ENCODE assay signal across 26 cellular contexts in the genomic region with DNA sequence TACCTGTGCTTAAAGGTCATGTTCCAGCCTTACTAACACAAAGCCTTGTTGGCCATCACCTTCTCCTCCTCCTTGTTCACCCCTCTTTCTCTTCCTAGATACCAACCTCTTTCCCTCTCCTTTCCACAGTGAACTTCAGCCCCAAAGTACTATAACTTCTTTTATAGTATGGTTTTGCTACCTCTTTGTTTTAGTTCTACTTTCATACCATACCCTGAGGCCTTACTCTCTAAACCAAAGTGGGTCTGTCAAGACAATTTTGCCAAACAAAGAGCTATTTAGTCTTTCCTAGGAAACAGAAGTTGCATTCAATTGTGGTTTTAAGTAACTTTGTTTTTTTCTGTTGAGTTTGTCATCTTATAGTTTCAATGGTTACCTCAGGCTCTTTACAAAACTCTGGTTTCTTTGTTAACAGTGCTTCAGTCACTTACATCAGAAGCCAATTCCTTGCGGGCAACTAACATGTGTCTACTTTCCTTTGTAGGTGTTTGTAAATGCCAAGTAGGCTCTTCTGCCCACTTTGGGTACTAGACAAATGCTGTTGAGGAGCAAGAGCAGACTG.
DNase-seq lines count a peak whose midpoint lies in the region; TF ChIP-seq lines count a peak whose summit lies in the region.
"Had no signal": no experiment of that assay in that cellular context is flagged by ENCODE, and none has a peak within 500 bp of the region (broad histone marks: within the 10 kb centered on the region; RNA-seq: fewer than 3 reads in every experiment).

No MANE protein-coding gene starts in this region.

- WGBS in esophagus, 2 donors, result 47 to 67% methylated on average over 1 of the region's 1 CpG

- H3K9me3 ChIP-seq in esophagus (ENCODE audit: control insufficient read depth in 2 of 2, insufficient read depth in 1 of 2, low read depth in 1 of 2, low read length in 1 of 2), result no peaks in the 10 kb centered on the region
- H3K9me3 ChIP-seq in osteoblast (ENCODE audit: low read depth, low read length), result no peaks in the 10 kb centered on the region
- H3K9me3 ChIP-seq: adrenal gland, BLaER1, breast epithelium had no signal

- no peaks in the 10 kb centered on the region for H3K27me3 ChIP-seq in esophagus (ENCODE audit: control insufficient read depth in 1 of 2, insufficient read depth in 2 of 2, low read length in 2 of 2)
- no peaks in the 10 kb centered on the region for H3K27me3 ChIP-seq in osteoblast (ENCODE audit: insufficient read depth, low read length)
- H3K27me3 ChIP-seq: adrenal gland, BLaER1 had no signal

- H3K4me3 ChIP-seq in esophagus (ENCODE audit: low read depth in 1 of 2, low read length in 2 of 2), result no peak overlapping the region
- H3K4me3 ChIP-seq in osteoblast (ENCODE audit: insufficient read depth, low read length), result no peak overlapping the region
- H3K4me3 ChIP-seq: adrenal gland, BLaER1, breast epithelium had no signal

- H2AFZ ChIP-seq in osteoblast (ENCODE audit: low read length), result peak overlapping the region; percentile 20

- peak overlapping the region; percentile 17 to 77 for H3K27ac ChIP-seq in esophagus (ENCODE audit: low read depth in 2 of 2, low read length in 1 of 2)
- H3K27ac ChIP-seq in osteoblast (ENCODE audit: low read depth, low read length), result no peak overlapping the region
- H3K27ac ChIP-seq: adrenal gland, BLaER1, breast epithelium, VCaP had no signal

- no peaks in the 10 kb centered on the region for H4K20me1 ChIP-seq in osteoblast (ENCODE audit: insufficient read depth, low read length)
- H4K20me1 ChIP-seq: BLaER1 had no signal

- no peaks in the 10 kb centered on the region for H3K4me1 ChIP-seq in esophagus (ENCODE audit: control insufficient read depth in 2 of 2, insufficient read depth in 2 of 2, low read length in 1 of 2)
- peaks cover 19% of the 10 kb centered on the region for H3K4me1 ChIP-seq in osteoblast (ENCODE audit: insufficient read depth, low read length)
- H3K4me1 ChIP-seq: adrenal gland, BLaER1 had no signal

- H3K36me3 ChIP-seq in esophagus (ENCODE audit: control insufficient read depth in 2 of 2, insufficient read depth in 2 of 2, low read length in 1 of 2) (no peaks in the 10 kb centered on the region), osteoblast (ENCODE audit: insufficient read depth, low read length) (no peaks in the 10 kb centered on the region)
- H3K36me3 ChIP-seq: adrenal gland, BLaER1, breast epithelium had no signal

- no peak overlapping the region for H3K4me2 ChIP-seq in osteoblast (ENCODE audit: insufficient read depth, low read length)
- H3K4me2 ChIP-seq: BLaER1 had no signal

- DNase-seq in DMS79 treated with DMSO at 0.1 percent for 48 hours (lab: John Stamatoyannopoulos, UW), result peak; percentile 14
- peak; percentile 31 for DNase-seq in RPMI7951 (ENCODE audit: low read depth)
- no peak for DNase-seq in osteoblast (ENCODE audit: insufficient read length, low spot score, missing footprints)
- DNase-seq in NCI-H526 (lab: John Stamatoyannopoulos, UW), result no peak
- DNase-seq in T-helper 1 cell, result no peak
- DNase-seq in NCI-H1930 (lab: John Stamatoyannopoulos, UW), result no peak
- no peak for DNase-seq in Kasumi-1 (lab: John Stamatoyannopoulos, UW)
- DNase-seq: activated CD4-positive, alpha-beta T cell treated with anti-CD3 and anti-CD28 coated beads for 48 hours; activated naive CD4-positive, alpha-beta T cell treated with Interleukin-2 at 50 U/mL for 16 hours; activated T-cell treated with anti-CD3 and anti-CD28 coated beads, Interleukin-2, amount 50 U/mL, for 48 hours; adrenal gland; effector CD8-positive, alpha-beta T cell; EL; kidney glomerular epithelial cell; NCI-H1417 treated with DMSO at 0.1 percent for 48 hours; NCI-H2107; NCI-H510A; NK-92 treated with Interleukin-12 subunit alpha and Interleukin-12 subunit beta, amount 100 ng/mL, for 24 hours; nucleus accumbens; SIG-M5; small intestine; stimulated activated CD4-positive, alpha-beta T cell treated with anti-CD3 and anti-CD28 coated beads, Interleukin-2, amount 100 ng/mL, for 24 hours had no signal

- no peaks in the 10 kb centered on the region for H3K79me2 ChIP-seq in osteoblast (ENCODE audit: insufficient read depth, low read length)

- no peak for TF ChIP-seq CTCF in osteoblast (IDR thresholded peaks at IDR 0.05; ENCODE audit: extremely low read depth, low read depth, low read length)

Comparison
In these comparisons a context has a peak if more than half of its experiments do, and no peak if none do; other contexts are left out.
1. DNase-seq: peak in DMS79 treated with DMSO at 0.1 percent for 48 hours (single experiment) and RPMI7951 (single experiment); none in osteoblast (single experiment), NCI-H526 (0 of 2), T-helper 1 cell (0 of 5), NCI-H1930 (0 of 2) and Kasumi-1 (0 of 2).